In the genomic region with DNA sequence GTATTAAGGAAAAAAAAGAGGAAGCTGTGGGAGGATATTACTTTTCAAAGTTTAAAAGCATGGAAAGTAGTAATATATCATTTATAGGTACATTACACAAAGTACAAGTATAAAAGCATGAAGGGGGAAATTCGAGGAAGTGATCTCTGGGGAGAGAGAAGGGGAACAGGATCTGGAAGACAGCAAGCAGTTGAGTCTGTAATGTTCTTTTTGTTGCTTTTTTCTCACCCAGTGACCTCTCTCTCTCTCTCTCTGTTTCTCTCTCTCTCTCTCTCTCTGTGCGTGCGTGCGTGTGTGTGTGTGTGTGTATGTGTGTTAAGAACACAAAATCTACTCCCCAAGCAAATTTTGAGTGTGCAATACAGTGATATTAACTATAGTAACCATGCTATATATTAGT, we compare ENCODE assay signal across 21 cellular contexts. TPM values are rescaled to one million over a fixed set of nuclear protein-coding genes. Genes with fewer than 3 reads are reported as not detected.
"Had no signal": no experiment of that assay in that cellular context is flagged by ENCODE, and none has a peak within 500 bp of the region (broad histone marks: within the 10 kb centered on the region; RNA-seq: fewer than 3 reads in every experiment).

No MANE protein-coding gene starts in this region.

- ATAC-seq: activated CD4-positive, alpha-beta T cell treated with anti-CD3 and anti-CD28 coated beads for 36 hours; activated CD8-positive, alpha-beta T cell treated with anti-CD3 and anti-CD28 coated beads for 36 hours; activated T-cell treated with anti-CD3 and anti-CD28 coated beads, Interleukin-2, amount 50 U/mL, for 72 hours; heart right ventricle; left lung; natural killer cell; right cardiac atrium; stimulated activated memory B cell treated with anti-CD40 and anti-IgM and Interleukin-4, amounts not matched to agents 10 μg/mL and 1 μg/mL and 100 μg/mL, for 72 hours had no signal

- H3K4me3 ChIP-seq: heart right ventricle, left lung, transverse colon had no signal

- DNase-seq: activated CD4-positive, alpha-beta T cell treated with anti-CD3 and anti-CD28 coated beads for 36 hours; activated CD8-positive, alpha-beta memory T cell treated with anti-CD3 and anti-CD28 coated beads, Interleukin-2, amount 50 U/mL, for 4 hours; activated CD8-positive, alpha-beta T cell treated with anti-CD3 and anti-CD28 coated beads for 36 hours; activated gamma-delta T cell treated with Interleukin-2 at 50 U/mL for 16 hours; activated T-cell treated with anti-CD3 and anti-CD28 coated beads, Interleukin-2, amount 50 U/mL, for 72 hours; aorta; heart right ventricle; islet precursor cell; left lung; natural killer cell; occipital lobe; right cardiac atrium; substantia nigra; transverse colon; WERI-Rb-1 had no signal

- H3K27me3 ChIP-seq: heart right ventricle, left lung, transverse colon had no signal

- H3K27ac Mint-ChIP-seq: activated CD4-positive, alpha-beta T cell treated with anti-CD3 and anti-CD28 coated beads for 36 hours; activated CD8-positive, alpha-beta T cell treated with anti-CD3 and anti-CD28 coated beads for 36 hours; activated T-cell treated with anti-CD3 and anti-CD28 coated beads, Interleukin-2, amount 50 U/mL, for 72 hours; natural killer cell; progenitor cell of endocrine pancreas; stimulated activated memory B cell treated with anti-CD40 and anti-IgM and Interleukin-4, amounts not matched to agents 10 μg/mL and 1 μg/mL and 100 μg/mL, for 72 hours; T-helper 2 cell treated with Interferon-gamma antibody and Interleukin-4, amounts not matched to agents 5 μg/mL and 100 μg/mL, for 36 hours had no signal

- H3K36me3 Mint-ChIP-seq: stimulated activated memory B cell treated with anti-CD40 and anti-IgM and Interleukin-4, amounts not matched to agents 10 μg/mL and 1 μg/mL and 100 μg/mL, for 72 hours had no signal

- H3K36me3 ChIP-seq: left lung, transverse colon, WERI-Rb-1 had no signal

- H3K4me3 Mint-ChIP-seq: activated CD4-positive, alpha-beta T cell treated with anti-CD3 and anti-CD28 coated beads for 36 hours; activated CD8-positive, alpha-beta T cell treated with anti-CD3 and anti-CD28 coated beads for 36 hours; activated T-cell treated with anti-CD3 and anti-CD28 coated beads, Interleukin-2, amount 50 U/mL, for 72 hours; natural killer cell; stimulated activated memory B cell treated with anti-CD40 and anti-IgM and Interleukin-4, amounts not matched to agents 10 μg/mL and 1 μg/mL and 100 μg/mL, for 72 hours; T-helper 2 cell treated with Interferon-gamma antibody and Interleukin-4, amounts not matched to agents 5 μg/mL and 100 μg/mL, for 36 hours had no signal

- H3K4me1 Mint-ChIP-seq: activated CD4-positive, alpha-beta T cell treated with anti-CD3 and anti-CD28 coated beads for 36 hours had no signal

- H3K27me3 Mint-ChIP-seq: activated CD8-positive, alpha-beta T cell treated with anti-CD3 and anti-CD28 coated beads for 36 hours had no signal

- H3K4me1 ChIP-seq: transverse colon had no signal

- H3K27ac ChIP-seq: heart right ventricle, left lung, transverse colon, WERI-Rb-1 had no signal

RNA-seq across cellular contexts. Expression of gene C3orf20, which starts 10.3 kb away (rescaled TPM):
- total RNA-seq: activated CD4-positive, alpha-beta T cell treated with anti-CD3 and anti-CD28 coated beads for 36 hours; fibroblast of lung; frontal cortex; mucosa of gallbladder; transverse colon had no signal
